Comparison of ENCODE assay signal across 24 cellular contexts in the genomic region with DNA sequence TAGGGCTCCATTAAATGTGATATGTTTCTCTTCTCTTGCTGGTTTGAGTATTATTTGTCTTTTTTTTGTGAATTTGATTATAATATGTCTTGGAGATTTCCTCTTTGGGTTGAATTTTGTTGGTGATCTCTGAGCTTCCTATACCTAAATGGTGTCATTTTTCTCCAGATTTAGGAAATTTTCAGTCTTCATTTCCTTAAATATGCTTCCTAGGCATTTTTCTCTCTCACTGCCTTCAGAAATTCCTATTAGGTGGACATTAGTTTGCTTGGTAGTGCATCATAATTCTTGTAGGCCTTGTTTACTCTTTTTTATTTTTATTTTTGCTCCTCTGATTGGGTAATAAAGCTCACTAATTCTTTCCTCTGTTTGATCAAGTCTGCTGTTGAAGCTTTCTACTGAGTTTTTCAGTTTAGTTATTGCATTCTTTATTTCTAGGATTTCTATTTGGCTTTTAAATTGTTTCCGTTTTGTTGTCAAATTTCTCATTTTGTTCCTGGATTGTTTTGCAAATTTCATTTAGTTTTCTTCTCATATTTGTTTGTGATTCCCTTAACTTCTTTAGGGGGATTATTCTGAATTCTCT. TPM values are rescaled to one million over a fixed set of nuclear protein-coding genes. Genes with fewer than 3 reads are reported as not detected.
"Had no signal": no experiment of that assay in that cellular context is flagged by ENCODE, and none has a peak within 500 bp of the region (broad histone marks: within the 10 kb centered on the region; RNA-seq: fewer than 3 reads in every experiment).

No MANE protein-coding gene starts in this region.

- H3K27me3 ChIP-seq: esophagus muscularis mucosa, heart left ventricle, hepatocyte, left lung had no signal

- DNase-seq: dermis blood vessel endothelial cell; dorsolateral prefrontal cortex; effector CD4-positive, alpha-beta T cell; effector memory CD4-positive, alpha-beta T cell; foreskin keratinocyte; heart left ventricle; hypothalamus; left cardiac atrium; left lung; left ventricle myocardium superior; lower lobe of right lung; mesenchymal stem cell; mucosa of descending colon; naive B cell had no signal

- H3K4me2 ChIP-seq: hepatocyte had no signal

- H3K4me1 ChIP-seq: esophagus muscularis mucosa, foreskin keratinocyte, gastroesophageal sphincter, heart left ventricle, left lung, lower lobe of right lung had no signal

- H3K4me3 Mint-ChIP-seq: mesothelial cell of epicardium, naive B cell had no signal

- H2AFZ ChIP-seq: hepatocyte had no signal

- H3K4me3 ChIP-seq: coronary artery, dorsolateral prefrontal cortex, esophagus muscularis mucosa, gastroesophageal sphincter, heart left ventricle, hepatocyte, left lung, lower lobe of right lung, mucosa of descending colon had no signal

- H3K27ac ChIP-seq: coronary artery, dorsolateral prefrontal cortex, esophagus muscularis mucosa, foreskin keratinocyte, gastroesophageal sphincter, heart left ventricle, hepatocyte, left lung, lower lobe of right lung had no signal

- FAIRE-seq: endothelial cell of umbilical vein, frontal cortex, keratinocyte had no signal

- H3K27ac Mint-ChIP-seq: mesothelial cell of epicardium, naive B cell had no signal

- H3K79me2 ChIP-seq: hepatocyte had no signal

- ATAC-seq: foreskin keratinocyte, gastroesophageal sphincter, heart left ventricle, left cardiac atrium, left lung, left ventricle myocardium superior, lower lobe of right lung, mucosa of descending colon had no signal

- H3K36me3 ChIP-seq: esophagus muscularis mucosa, gastroesophageal sphincter, heart left ventricle, left lung, lower lobe of right lung had no signal

- H3K36me3 Mint-ChIP-seq: mesothelial cell of epicardium had no signal

- H3K4me1 Mint-ChIP-seq: mesothelial cell of epicardium, naive B cell had no signal

RNA-seq across cellular contexts. Expression of gene CRACDL, which starts 36.6 kb away (rescaled TPM):
- total RNA-seq: fibroblast of lung, fibroblast of villous mesenchyme had no signal
- polyA plus RNA-seq: fibroblast of lung had no signal
